8 cellular contexts compared by ENCODE assay signal in genomic region chr2:223041527-223042109, GRCh38. TPM values are rescaled to one million over a fixed set of nuclear protein-coding genes. Genes with fewer than 3 reads are reported as not detected.
DNase-seq lines count a peak whose midpoint lies in the region; ATAC-seq and TF ChIP-seq lines count a peak whose summit lies in the region.

No MANE protein-coding gene starts in this region.

- H3K27ac ChIP-seq in IMR-90 (ENCODE audit: insufficient read depth, low read length) (peak overlapping the region; percentile 94), body of pancreas (peak overlapping the region in 1 of 4 donors; percentile 50), lung (ENCODE audit: low read depth in 1 of 2, low read length in 1 of 2) (no peak overlapping the region)

- ATAC-seq in IMR-90 (ENCODE audit: low read depth) (peak; percentile 95), body of pancreas (peak; percentile 100), lung (ENCODE audit: insufficient read depth, low FRiP score) (peak; percentile 67), HG02588 (IDR thresholded peaks at IDR 0.05; ENCODE audit: unreplicated experiment) (no peak), GM21515 (IDR thresholded peaks at IDR 0.05; ENCODE audit: unreplicated experiment) (no peak), GM21423 (IDR thresholded peaks at IDR 0.05; ENCODE audit: unreplicated experiment) (no peak)

- peak; percentile 29; the same call in 1 of the 2 replicates for TF ChIP-seq RAD21 in IMR-90 (IDR thresholded peaks at IDR 0.05; ENCODE audit: low read length)

- H2BK15ac ChIP-seq in IMR-90 (ENCODE audit: low read depth, low read length): no peak overlapping the region

- peak; percentile 77 for TF ChIP-seq POLR2A in IMR-90 (IDR thresholded peaks at IDR 0.05; ENCODE audit: low read depth, low read length)
- no peak for TF ChIP-seq POLR2A in body of pancreas (IDR thresholded peaks at IDR 0.05)

- TF ChIP-seq CTCF in AG10803 (conservative IDR thresholded peaks at IDR 0.05; ENCODE audit: low read length): no peak
- no peak for TF ChIP-seq CTCF in IMR-90 (conservative IDR thresholded peaks at IDR 0.05; ENCODE audit: low read depth, low read length)
- TF ChIP-seq CTCF in body of pancreas (IDR thresholded peaks at IDR 0.05): no peak
- no peak for TF ChIP-seq CTCF in lung (IDR thresholded peaks at IDR 0.05; ENCODE audit: control extremely low read depth, extremely low read depth)

- intact Hi-C loops in IMR-90 (cut with micrococcal nuclease) (loop anchor here (2.0 kb wide), 1 partner anchor 47 kb away; no protein-coding TSS in a partner anchor), body of pancreas (cut with DNase I) (no loop called here)

- peak overlapping the region; percentile 81 for H4K91ac ChIP-seq in IMR-90 (ENCODE audit: insufficient read depth, low read depth, low read length)

- dilution Hi-C loops in IMR-90 (cut with HindIII; ENCODE audit: low sequenced_read_pairs, unreplicated experiment): no loop called here

- H3K9ac ChIP-seq in IMR-90 (ENCODE audit: low read depth, low read length): peak overlapping the region; percentile 63

- peak overlapping the region; percentile 66 for H3K4me2 ChIP-seq in IMR-90 (ENCODE audit: low read depth, low read length)

- H2BK20ac ChIP-seq in IMR-90 (ENCODE audit: low read depth, low read length): peak overlapping the region; percentile 90

- H4K8ac ChIP-seq in IMR-90 (ENCODE audit: low read depth in 2 of 2, low read length in 2 of 2): peak overlapping the region; percentile 6 to 95; a peak in 3 of 4 replicates

- H3K9me3 ChIP-seq in IMR-90 (ENCODE audit: control insufficient read depth, insufficient read depth, low read length): no peaks in the 10 kb centered on the region
- no peaks in the 10 kb centered on the region for H3K9me3 ChIP-seq in body of pancreas
- H3K9me3 ChIP-seq in lung (ENCODE audit: control insufficient read depth in 2 of 2, insufficient read depth in 1 of 2, low read length in 1 of 2): no peaks in the 10 kb centered on the region

- peak overlapping the region; percentile 70; the same call in 1 of the 2 replicates for H3K56ac ChIP-seq in IMR-90 (ENCODE audit: extremely low read depth, insufficient read depth, low read length)

- H4K20me1 ChIP-seq in IMR-90 (ENCODE audit: insufficient read depth, low read length): no peaks in the 10 kb centered on the region

- 13% methylated on average over 3 of the region's 4 CpGs; no CpG with 5 or more reads in 1 of the 2 experiments for WGBS in IMR-90 (ENCODE audit: extremely low coverage in 2 of 2, insufficient read length in 1 of 2), 2 experiments
- WGBS in body of pancreas, 2 donors: 17 to 27% methylated on average over 4 of the region's 4 CpGs
- WGBS in lung, 2 donors: 33 to 42% methylated on average over 4 of the region's 4 CpGs

- peak overlapping the region; percentile 75 for H3K23ac ChIP-seq in IMR-90 (ENCODE audit: low read depth, low read length)

- in situ Hi-C loops in IMR-90 (cut with MboI; ENCODE audit: low sequenced_read_pairs): no loop called here

- H3K18ac ChIP-seq in IMR-90 (ENCODE audit: low read depth, low read length): peak overlapping the region; percentile 79; the same call in 1 of the 2 replicates

- CTCF ChIA-PET in IMR-90 (lab: Yijun Ruan, JAX): no interaction called here

- peak overlapping the region; percentile 48; the same call in 1 of the 2 replicates for H2AK5ac ChIP-seq in IMR-90 (ENCODE audit: low read depth, low read length)

- H3K4me1 ChIP-seq in IMR-90 (ENCODE audit: control insufficient read depth, insufficient read depth, low read length) (peaks cover 13% of the 10 kb centered on the region), body of pancreas (peaks cover 7% of the 10 kb centered on the region), lung (ENCODE audit: control insufficient read depth in 2 of 2, insufficient read depth in 2 of 2, low read length in 2 of 2) (peaks cover 1 to 3% of the 10 kb centered on the region in 2 donors)

- H3K36me3 ChIP-seq in IMR-90 (ENCODE audit: control insufficient read depth, insufficient read depth, low read length) (no peaks in the 10 kb centered on the region), body of pancreas (replicated peaks in 1 of 2; ENCODE audit: insufficient read depth in 1 of 2, low read depth in 2 of 2) (no peaks in the 10 kb centered on the region), lung (ENCODE audit: control insufficient read depth in 2 of 2, insufficient read depth in 2 of 2, low read length in 2 of 2) (no peaks in the 10 kb centered on the region)

- BruUV-seq in IMR-90 (replicated peaks; lab: Mats Ljungman, UMichigan): no TSS peak

- H3K4me3 ChIP-seq in AG10803 (ENCODE audit: low read length) (no peak overlapping the region), IMR-90 (ENCODE audit: insufficient read depth, low read depth, low read length) (no peak overlapping the region), body of pancreas (no peak overlapping the region), lung (no peak overlapping the region)

- POLR2A ChIA-PET in IMR-90 (lab: Charles Lee; ENCODE audit: unreplicated experiment): no interaction called here

- H3K14ac ChIP-seq in IMR-90 (replicated peaks; ENCODE audit: low read depth, low read length): peak overlapping the region; percentile 58; the same call in 1 of the 2 replicates

- H3K9me1 ChIP-seq in IMR-90 (ENCODE audit: insufficient read depth, low read length): peaks cover 10% of the 10 kb centered on the region

- peak overlapping the region; percentile 95 for H2BK120ac ChIP-seq in IMR-90 (ENCODE audit: low read depth, low read length)

- DNase-seq in AG10803 (ENCODE audit: low read depth) (peak; percentile 99), IMR-90 (peak; percentile 99), body of pancreas (peak; percentile 80 to 90 (median 85)), lung (ENCODE audit: low spot score) (peak; percentile 64), midbrain (lab: John Stamatoyannopoulos, UW) (no peak)

- H3K4ac ChIP-seq in IMR-90 (ENCODE audit: low read depth, low read length): peak overlapping the region; percentile 76

- H3K27me3 ChIP-seq in IMR-90 (ENCODE audit: control insufficient read depth, insufficient read depth, low read length) (no peaks in the 10 kb centered on the region), body of pancreas (no peaks in the 10 kb centered on the region), lung (ENCODE audit: control insufficient read depth, insufficient read depth) (no peaks in the 10 kb centered on the region)

- no peak overlapping the region for H2AK9ac ChIP-seq in IMR-90 (replicated peaks; ENCODE audit: low read depth, low read length, poor library complexity)

- peak overlapping the region; percentile 92 for H2BK5ac ChIP-seq in IMR-90 (ENCODE audit: low read depth, low read length, poor library complexity, severe bottlenecking)

- peak overlapping the region; percentile 83 for H4K5ac ChIP-seq in IMR-90 (ENCODE audit: low read depth, low read length)

- H3K79me1 ChIP-seq in IMR-90 (ENCODE audit: low read depth in 1 of 2, low read length in 2 of 2): 0 out of 4 replicates have a peak, but pooled peaks cover 0 to 3% of the 10 kb centered on the region in 2 experiments

- H2AFZ ChIP-seq in IMR-90 (replicated peaks; ENCODE audit: low read length, poor library complexity): peak overlapping the region; percentile 60

TF ChIP-seq in IMR-90, 13 proteins besides CTCF, POLR2A, EP300 and RAD21:
- TF ChIP-seq USF2 (IDR thresholded peaks at IDR 0.05; ENCODE audit: low read depth, low read length) (no peak), MAZ (IDR thresholded peaks at IDR 0.05; ENCODE audit: borderline replicate concordance, low read depth, low read length) (no peak), MXI1 (IDR thresholded peaks at IDR 0.05; ENCODE audit: borderline replicate concordance, low read depth, low read length) (no peak), SMC3 (IDR thresholded peaks at IDR 0.05; ENCODE audit: low read depth, low read length) (peak; percentile 6; the same call in 1 of the 2 replicates), RFX5 (IDR thresholded peaks at IDR 0.05; ENCODE audit: low read depth, low read length) (no peak), BHLHE40 (IDR thresholded peaks at IDR 0.05; ENCODE audit: low read depth, low read length) (peak; percentile 79), CHD1 (IDR thresholded peaks at IDR 0.05; ENCODE audit: low read depth, low read length) (no peak), NFE2L2 (IDR thresholded peaks at IDR 0.05; ENCODE audit: low read depth, low read length) (peak; percentile 34; the same call in 1 of the 2 replicates), FOS (IDR thresholded peaks at IDR 0.05; ENCODE audit: low read depth, low read length) (peak; percentile 95)

RNA-seq across cellular contexts. Expression of gene KCNE4, which starts 10.4 kb away (rescaled TPM):
- total RNA-seq in IMR-90 (2012; rRNA removed): 6.6 and 8.3 TPM in 2 replicates
- 6.8 and 8.1 TPM in 2 replicates for polyA plus RNA-seq in IMR-90 (2012; rRNA removed)
- polyA plus RNA-seq in IMR-90 (2012; cell fraction: cytosol; rRNA removed): 7.4 and 17.0 TPM in 2 replicates
- polyA plus RNA-seq in IMR-90 (2012; cell fraction: nucleus; rRNA removed; ENCODE audit: low replicate concordance): 17.7 and 50.6 TPM in 2 replicates
- 1 to 10 TPM; 3.9 to 4.6 TPM for total RNA-seq in body of pancreas
- 1 to 10 TPM; 1.2 to 5.3 TPM for total RNA-seq in lung
- under 1 TPM; 0.79 to 0.90 TPM for polyA plus RNA-seq in lung

Comparison
In these comparisons a context has a peak if more than half of its experiments do, and no peak if none do; other contexts are left out.
1. ATAC-seq: peak in IMR-90 (single experiment), body of pancreas (single experiment) and lung (single experiment); none in HG02588 (single experiment), GM21515 (single experiment) and GM21423 (single experiment).